ENCODE assay signal across 2 cellular contexts in genomic region chr17:1042486-1042885, GRCh38.
A peak's percentile ranks its signal among the peaks of the same experiment; 100 is the strongest.
TF ChIP-seq lines count a peak whose summit lies in the region.

No MANE protein-coding gene starts in this region.

TF ChIP-seq in HEK293, 187 proteins besides CTCF, POLR2A, EP300 and RAD21:
- TF ChIP-seq, protein P1, sequence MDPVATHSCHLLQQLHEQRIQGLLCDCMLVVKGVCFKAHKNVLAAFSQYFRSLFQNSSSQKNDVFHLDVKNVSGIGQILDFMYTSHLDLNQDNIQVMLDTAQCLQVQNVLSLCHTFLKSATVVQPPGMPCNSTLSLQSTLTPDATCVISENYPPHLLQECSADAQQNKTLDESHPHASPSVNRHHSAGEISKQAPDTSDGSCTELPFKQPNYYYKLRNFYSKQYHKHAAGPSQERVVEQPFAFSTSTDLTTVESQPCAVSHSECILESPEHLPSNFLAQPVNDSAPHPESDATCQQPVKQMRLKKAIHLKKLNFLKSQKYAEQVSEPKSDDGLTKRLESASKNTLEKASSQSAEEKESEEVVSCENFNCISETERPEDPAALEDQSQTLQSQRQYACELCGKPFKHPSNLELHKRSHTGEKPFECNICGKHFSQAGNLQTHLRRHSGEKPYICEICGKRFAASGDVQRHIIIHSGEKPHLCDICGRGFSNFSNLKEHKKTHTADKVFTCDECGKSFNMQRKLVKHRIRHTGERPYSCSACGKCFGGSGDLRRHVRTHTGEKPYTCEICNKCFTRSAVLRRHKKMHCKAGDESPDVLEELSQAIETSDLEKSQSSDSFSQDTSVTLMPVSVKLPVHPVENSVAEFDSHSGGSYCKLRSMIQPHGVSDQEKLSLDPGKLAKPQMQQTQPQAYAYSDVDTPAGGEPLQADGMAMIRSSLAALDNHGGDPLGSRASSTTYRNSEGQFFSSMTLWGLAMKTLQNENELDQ (tag by site-specific recombination; IDR thresholded peaks at IDR 0.05; ENCODE audit: low read depth), result no peak
- TF ChIP-seq WT1 (tag by site-specific recombination; IDR thresholded peaks at IDR 0.05) (no peak), ZNF366 (tag by site-specific recombination; conservative IDR thresholded peaks at IDR 0.05) (peak; percentile 69)

TF ChIP-seq in H1, 55 proteins besides CTCF, POLR2A, EP300 and RAD21:
- TF ChIP-seq BACH1 (IDR thresholded peaks at IDR 0.05; ENCODE audit: low read length), result no peak
- peak; percentile 60; the same call in 1 of the 2 replicates for TF ChIP-seq EGR1 (IDR thresholded peaks at IDR 0.05; ENCODE audit: borderline replicate concordance, low read depth, low read length)
